29 cellular contexts compared by ENCODE assay signal in genomic region chr15:101437209-101437608, GRCh38. TPM values are rescaled to one million over a fixed set of nuclear protein-coding genes. Genes with fewer than 3 reads are reported as not detected.
DNase-seq lines count a peak whose midpoint lies in the region; ATAC-seq and TF ChIP-seq lines count a peak whose summit lies in the region.
"Had no signal": no experiment of that assay in that cellular context is flagged by ENCODE, and none has a peak within 500 bp of the region (broad histone marks: within the 10 kb centered on the region; RNA-seq: fewer than 3 reads in every experiment).

No MANE protein-coding gene starts in this region.

- H3K4me3 Mint-ChIP-seq in T-helper 17 cell = no peak overlapping the region
- H3K4me3 Mint-ChIP-seq: activated CD4-positive, alpha-beta memory T cell treated with anti-CD3 and anti-CD28 coated beads for 36 hours; neural crest cell; stimulated activated naive B cell treated with anti-CD40 and anti-IgM and Interleukin-4, amounts not matched to agents 10 μg/mL and 1 μg/mL and 100 μg/mL, for 72 hours had no signal

- H3K36me3 ChIP-seq in prostate gland = no peaks in the 10 kb centered on the region
- H3K36me3 ChIP-seq in ovary = no peaks in the 10 kb centered on the region
- H3K36me3 ChIP-seq: brain microvascular endothelial cell, tibial artery had no signal

- DNase-seq in Daoy (ENCODE audit: low read depth) (peak; percentile 94), NCI-H69 (lab: John Stamatoyannopoulos, UW) (peak; percentile 84), islet precursor cell (peak; percentile 40), prostate gland (ENCODE audit: low spot score) (peak; percentile 3), ovary (no peak), NOMO-1 treated with dmso at 0.1 percent for 144 hours (lab: John Stamatoyannopoulos, UW; ENCODE audit: unreplicated experiment) (no peak), T-helper 17 cell (no peak)
- no peak for DNase-seq in stimulated activated CD4-positive, alpha-beta T cell treated with anti-CD3 and anti-CD28 coated beads, Interleukin-15, amount 100 ng/mL, for 24 hours
- DNase-seq: activated CD4-positive, alpha-beta memory T cell treated with anti-CD3 and anti-CD28 coated beads for 36 hours; activated CD4-positive, CD25-positive, alpha-beta regulatory T cell; activated gamma-delta T cell; activated T-cell treated with anti-CD3 and anti-CD28 coated beads for 4 hours; AML-193; brain microvascular endothelial cell; cortex of kidney; DMS79; IMR-90; NCI-H1436 treated with DMSO at 0.1 percent for 48 hours; NCI-H526; OCI-M1; stimulated activated CD4-positive, alpha-beta T cell treated with anti-CD3 and anti-CD28 coated beads, Interleukin-2, amount 100 ng/mL, for 24 hours; stimulated activated naive B cell treated with anti-CD40 and anti-IgM and Interleukin-4, amounts not matched to agents 10 μg/mL and 1 μg/mL and 100 μg/mL, for 72 hours; T1000; tibial artery had no signal

- H3K27ac ChIP-seq in prostate gland (no peak overlapping the region), ovary (no peak overlapping the region)
- H3K27ac ChIP-seq: brain microvascular endothelial cell, HL-60, skin epidermis, tibial artery had no signal

- no peak overlapping the region for H3K4me3 ChIP-seq in prostate gland
- H3K4me3 ChIP-seq in ovary = no peak overlapping the region
- H3K4me3 ChIP-seq: GM12878, skin epidermis, tibial artery had no signal

- TF ChIP-seq CTCF in prostate gland (IDR thresholded peaks at IDR 0.05) (no peak), ovary (IDR thresholded peaks at IDR 0.05) (no peak)

- no peaks in the 10 kb centered on the region for H3K27me3 ChIP-seq in prostate gland (replicated peaks; ENCODE audit: insufficient read depth)
- no peaks in the 10 kb centered on the region for H3K27me3 ChIP-seq in ovary
- H3K27me3 ChIP-seq: brain microvascular endothelial cell had no signal

- ATAC-seq in T-helper 17 cell = no peak
- ATAC-seq: GM12878; Right ventricle myocardium inferior; stimulated activated naive B cell treated with anti-CD40 and anti-IgM and Interleukin-4, amounts not matched to agents 10 μg/mL and 1 μg/mL and 100 μg/mL, for 72 hours had no signal

- WGBS in prostate gland = 81% methylated on average over 12 of the region's 12 CpGs
- 87 to 93% (median 88%) methylated on average over 12 of the region's 12 CpGs for WGBS in ovary, 3 donors

- H3K9me3 ChIP-seq in prostate gland = no peaks in the 10 kb centered on the region
- no peaks in the 10 kb centered on the region for H3K9me3 ChIP-seq in ovary
- H3K9me3 ChIP-seq in T-helper 17 cell (ENCODE audit: control insufficient read depth, low read length, poor library complexity, severe bottlenecking) = no peaks in the 10 kb centered on the region
- H3K9me3 ChIP-seq: tibial artery had no signal

- H3K4me1 ChIP-seq in prostate gland (replicated peaks) (peaks cover 11% of the 10 kb centered on the region), ovary (ENCODE audit: insufficient read depth) (peaks cover 14% of the 10 kb centered on the region)

- H3K27me3 Mint-ChIP-seq in T-helper 17 cell = peaks cover 60% of the 10 kb centered on the region
- H3K27me3 Mint-ChIP-seq: activated CD4-positive, alpha-beta memory T cell treated with anti-CD3 and anti-CD28 coated beads for 36 hours had no signal

- peaks cover 2% of the 10 kb centered on the region for H3K4me1 Mint-ChIP-seq in T-helper 17 cell
- H3K4me1 Mint-ChIP-seq: stimulated activated naive B cell treated with anti-CD40 and anti-IgM and Interleukin-4, amounts not matched to agents 10 μg/mL and 1 μg/mL and 100 μg/mL, for 72 hours had no signal

- TF ChIP-seq POLR2A in prostate gland (IDR thresholded peaks at IDR 0.05) = no peak
- TF ChIP-seq POLR2A in ovary (IDR thresholded peaks at IDR 0.05) = no peak

- peaks cover 3% of the 10 kb centered on the region for H3K36me3 Mint-ChIP-seq in T-helper 17 cell (ENCODE audit: low read depth)
- H3K36me3 Mint-ChIP-seq: activated CD4-positive, alpha-beta memory T cell treated with anti-CD3 and anti-CD28 coated beads for 36 hours; stimulated activated naive B cell treated with anti-CD40 and anti-IgM and Interleukin-4, amounts not matched to agents 10 μg/mL and 1 μg/mL and 100 μg/mL, for 72 hours had no signal

- intact Hi-C loops in prostate gland (cut with DNase I) (no loop called here), ovary (cut with DNase I) (no loop called here)

- no peak for TF ChIP-seq EP300 in ovary (IDR thresholded peaks at IDR 0.05)

- no peak overlapping the region for H3K27ac Mint-ChIP-seq in T-helper 17 cell
- H3K27ac Mint-ChIP-seq: activated CD4-positive, alpha-beta memory T cell treated with anti-CD3 and anti-CD28 coated beads for 36 hours; stimulated activated naive B cell treated with anti-CD40 and anti-IgM and Interleukin-4, amounts not matched to agents 10 μg/mL and 1 μg/mL and 100 μg/mL, for 72 hours had no signal

RNA-seq across cellular contexts. Expression of gene PCSK6, which starts 52.3 kb away (rescaled TPM):
- 8.1 and 8.8 TPM in 2 replicates for total RNA-seq in Daoy (2014; rRNA removed; shearing (Covaris generic))
- total RNA-seq in prostate gland (10 to 100 TPM in 1 of 2 donors, 1 to 10 TPM in 1; 4.4 to 84.1 TPM), ovary (10 to 100 TPM in 4 of 7 donors, 1 to 10 TPM in 3; 3.9 to 25.4 (median 13.0) TPM), T-helper 17 cell (10 to 100 TPM in 1 of 2 donors, 1 to 10 TPM in 1; 1.9 to 27.8 TPM)
- polyA plus RNA-seq in ovary = 10 to 100 TPM in 1 of 2 donors, 1 to 10 TPM in 1; 3.8 to 26.0 TPM
- total RNA-seq: IMR-90 had no signal
- polyA plus RNA-seq: IMR-90 had no signal

Comparison
In these comparisons a context has a peak if more than half of its experiments do, and no peak if none do; other contexts are left out.
1. DNase-seq: peak in Daoy (single experiment), NCI-H69 (single experiment), islet precursor cell (single experiment) and prostate gland (single experiment); none in ovary (0 of 5), NOMO-1 treated with dmso at 0.1 percent for 144 hours (single experiment), stimulated activated CD4-positive, alpha-beta T cell treated with anti-CD3 and anti-CD28 coated beads, Interleukin-15, amount 100 ng/mL, for 24 hours (single experiment) and T-helper 17 cell (0 of 3).